In genomic region chr12:15982471-15982870, GRCh38 we compare ENCODE assay signal across 9 cellular contexts.
DNase-seq lines count a peak whose midpoint lies in the region; ATAC-seq and TF ChIP-seq lines count a peak whose summit lies in the region.
"Had no signal": no experiment of that assay in that cellular context is flagged by ENCODE, and none has a peak within 500 bp of the region (broad histone marks: within the 10 kb centered on the region; RNA-seq: fewer than 3 reads in every experiment).

No MANE protein-coding gene starts in this region.

- intact Hi-C loops in colonic mucosa (cut with DNase I), result no loop called here

- DNase-seq in DND-41, result no peak
- peak; percentile 11 for DNase-seq in NCI-H1092 treated with DMSO at 0.1 percent for 48 hours (lab: John Stamatoyannopoulos, UW)
- DNase-seq in choroid plexus epithelial cell (ENCODE audit: low read depth), result peak; percentile 82
- DNase-seq in mesenteric fat pad (ENCODE audit: low spot score), result no peak
- DNase-seq in colonic mucosa, result no peak

- H3K9me3 Mint-ChIP-seq in nephron, result peaks cover 16% of the 10 kb centered on the region
- H3K9me3 Mint-ChIP-seq: T-helper 1 cell treated with Interleukin-12 subunit alpha and Interleukin-12 subunit beta and Interleukin-4 antibody, amounts not matched to agents 30 μg/mL and 1 μg/mL, for 36 hours had no signal

- H3K9ac ChIP-seq in DND-41 (ENCODE audit: low read depth, low read length), result no peak overlapping the region
- no peak overlapping the region for H3K9ac ChIP-seq in colonic mucosa (ENCODE audit: low read depth in 2 of 2, low read length in 2 of 2)

- no peaks in the 10 kb centered on the region for H4K20me1 ChIP-seq in DND-41 (ENCODE audit: insufficient read depth, low read length)

- H3K79me2 ChIP-seq in DND-41 (ENCODE audit: insufficient read depth, low read length), result no peaks in the 10 kb centered on the region

- no peak overlapping the region for H3K4me3 Mint-ChIP-seq in nephron
- H3K4me3 Mint-ChIP-seq: T-helper 1 cell treated with Interleukin-12 subunit alpha and Interleukin-12 subunit beta and Interleukin-4 antibody, amounts not matched to agents 30 μg/mL and 1 μg/mL, for 36 hours had no signal

- no peaks in the 10 kb centered on the region for H3K27me3 Mint-ChIP-seq in nephron (ENCODE audit: low read depth)

- ATAC-seq in DND-41 (ENCODE audit: insufficient read depth, low read depth), result no peak
- ATAC-seq in GM19395 (IDR thresholded peaks at IDR 0.05; ENCODE audit: unreplicated experiment), result no peak
- ATAC-seq in GM19452 (IDR thresholded peaks at IDR 0.05; ENCODE audit: unreplicated experiment), result no peak

- H3K4me2 ChIP-seq in DND-41 (ENCODE audit: insufficient read depth, low read length), result no peak overlapping the region

- H3K36me3 ChIP-seq in DND-41 (ENCODE audit: insufficient read depth, low read length) (peaks cover 23% of the 10 kb centered on the region), colonic mucosa (no peaks in the 10 kb centered on the region)

- H3K9me3 ChIP-seq in DND-41 (ENCODE audit: insufficient read depth, low read length, severe bottlenecking) (no peaks in the 10 kb centered on the region), colonic mucosa (no peaks in the 10 kb centered on the region)

- TF ChIP-seq CTCF in DND-41 (IDR thresholded peaks at IDR 0.05; ENCODE audit: borderline replicate concordance, extremely low read depth, low read length, poor library complexity, severe bottlenecking) (peak; percentile 39), choroid plexus epithelial cell (conservative IDR thresholded peaks at IDR 0.05; ENCODE audit: low read depth, low read length) (peak; percentile 67), nephron (IDR thresholded peaks at IDR 0.05; ENCODE audit: unreplicated experiment in 3 of 3) (peak; percentile 54 to 60 (median 59)), colonic mucosa (IDR thresholded peaks at IDR 0.05) (no peak)

- H3K27me3 ChIP-seq in DND-41 (ENCODE audit: insufficient read depth, low read length, poor library complexity) (no peaks in the 10 kb centered on the region), colonic mucosa (no peaks in the 10 kb centered on the region)

- no peaks in the 10 kb centered on the region for H3K4me1 ChIP-seq in DND-41 (ENCODE audit: insufficient read depth, low read length)
- H3K4me1 ChIP-seq in colonic mucosa, result no peaks in the 10 kb centered on the region

- peaks cover 33% of the 10 kb centered on the region for H3K36me3 Mint-ChIP-seq in nephron (ENCODE audit: low read depth)

- H2AFZ ChIP-seq in DND-41 (ENCODE audit: low read depth, low read length), result no peak overlapping the region

- H3K27ac Mint-ChIP-seq in nephron, result peak overlapping the region; percentile 32 to 48 (median 33)
- H3K27ac Mint-ChIP-seq: T-helper 1 cell treated with Interleukin-12 subunit alpha and Interleukin-12 subunit beta and Interleukin-4 antibody, amounts not matched to agents 30 μg/mL and 1 μg/mL, for 36 hours had no signal

- no peak overlapping the region for H3K4me3 ChIP-seq in DND-41 (ENCODE audit: low read depth in 1 of 2, low read length in 2 of 2)
- H3K4me3 ChIP-seq in choroid plexus epithelial cell (ENCODE audit: low read depth, low read length), result no peak overlapping the region
- H3K4me3 ChIP-seq in colonic mucosa, result no peak overlapping the region

- H3K27ac ChIP-seq in DND-41 (ENCODE audit: low read length) (no peak overlapping the region), colonic mucosa (no peak overlapping the region)

- peaks cover 50% of the 10 kb centered on the region for H3K4me1 Mint-ChIP-seq in nephron

Comparison
In these comparisons a context has a peak if more than half of its experiments do, and no peak if none do; other contexts are left out.
1. DNase-seq: peak in NCI-H1092 treated with DMSO at 0.1 percent for 48 hours (single experiment) and choroid plexus epithelial cell (single experiment); none in DND-41 (single experiment), mesenteric fat pad (single experiment) and colonic mucosa (single experiment).